ENCODE assay signal across 8 cellular contexts in genomic region chr12:52069410-52070242, GRCh38. TPM values are rescaled to one million over a fixed set of nuclear protein-coding genes. Genes with fewer than 3 reads are reported as not detected.
DNase-seq lines count a peak whose midpoint lies in the region; FAIRE-seq and TF ChIP-seq lines count a peak whose summit lies in the region.

ATG101 (plus strand) TSS chr12:52069978; CDS start chr12:52073651, 3,673 bp downstream.

- H3K36me3 ChIP-seq in H7 (replicated peaks; ENCODE audit: control insufficient read depth, insufficient read depth, low read length) (peaks cover 5% of the 10 kb centered on the region), Loucy (ENCODE audit: insufficient read depth, low read length) (no peaks in the 10 kb centered on the region), stomach (peaks cover 12 to 27% (median 21%) of the 10 kb centered on the region in 4 donors)

- H3K4me3 Mint-ChIP-seq in nephron, result peak within 1 kb of the TSS; percentile 96 to 98 (median 97)

- intact Hi-C loops in stomach (cut with DNase I; ENCODE audit: low total_unique reads), result no loop called here

- H3K4me3 ChIP-seq in H7 (ENCODE audit: insufficient read depth, low read depth, low read length), result peak within 1 kb of the TSS; percentile 92
- peak within 1 kb of the TSS; percentile 87 for H3K4me3 ChIP-seq in Loucy (ENCODE audit: low read length, poor library complexity, severe bottlenecking)
- H3K4me3 ChIP-seq in fibroblast of the aortic adventitia (ENCODE audit: low read depth, low read length), result peak within 1 kb of the TSS; percentile 99
- peak within 1 kb of the TSS; percentile 84 to 97 (median 90) for H3K4me3 ChIP-seq in stomach

- peak; percentile 86 for TF ChIP-seq CTCF in Loucy (conservative IDR thresholded peaks at IDR 0.05; ENCODE audit: low read length)
- peak; percentile 67 for TF ChIP-seq CTCF in fibroblast of the aortic adventitia (IDR thresholded peaks at IDR 0.05; ENCODE audit: insufficient read depth, low read length)
- peak; percentile 55 to 71 (median 64) for TF ChIP-seq CTCF in nephron (IDR thresholded peaks at IDR 0.05; ENCODE audit: unreplicated experiment in 3 of 3)
- peak in 5 of 7 experiments; percentile 33 to 81 (median 55) for TF ChIP-seq CTCF in stomach (IDR thresholded peaks at IDR 0.05)

- H3K27me3 Mint-ChIP-seq in nephron (ENCODE audit: low read depth), result peaks cover 4% of the 10 kb centered on the region

- H3K27ac ChIP-seq in stomach, result peak within 1 kb of the TSS; percentile 85 to 94 (median 90)

- 0% methylated on average over 16 to 66 of the region's 66 CpGs for WGBS in stomach, 5 donors

- peaks cover 46% of the 10 kb centered on the region for H3K79me2 ChIP-seq in Loucy (ENCODE audit: insufficient read depth, low read length)

- H3K4me1 Mint-ChIP-seq in nephron, result peaks cover 47% of the 10 kb centered on the region

- peaks cover 42% of the 10 kb centered on the region for H4K20me1 ChIP-seq in Loucy (ENCODE audit: insufficient read depth, low read length, poor library complexity, severe bottlenecking)

- H3K27ac Mint-ChIP-seq in nephron, result peak within 1 kb of the TSS; percentile 100

- DNase-seq in H7 (peak; percentile 98), fibroblast of the aortic adventitia (ENCODE audit: low read depth) (peak; percentile 97), stomach (peak; percentile 91)
- DNase-seq in activated effector memory CD4-positive, alpha-beta T cell treated with Interleukin-2 at 50 U/mL for 16 hours, result peak; percentile 80

- peak; percentile 47 for FAIRE-seq in G401.6 (lab: Jason Lieb, UNC)

- H3K27me3 ChIP-seq in H7 (ENCODE audit: control insufficient read depth, insufficient read depth, low read length), result no peaks in the 10 kb centered on the region
- no peaks in the 10 kb centered on the region for H3K27me3 ChIP-seq in Loucy (ENCODE audit: insufficient read depth, low read length, poor library complexity, severe bottlenecking)
- H3K27me3 ChIP-seq in stomach, result no peaks in the 10 kb centered on the region

- H2AFZ ChIP-seq in Loucy (ENCODE audit: low read length), result peak within 1 kb of the TSS; percentile 92

- TF ChIP-seq POLR2A in Raji (IDR thresholded peaks at IDR 0.05; ENCODE audit: insufficient read depth, low read depth, low read length) (peak; percentile 89), stomach (IDR thresholded peaks at IDR 0.05) (peak in 1 of 4 donors; percentile 72)

- peak; percentile 33 for TF ChIP-seq EP300 in stomach (IDR thresholded peaks at IDR 0.05)

- H3K9me3 ChIP-seq in Loucy (ENCODE audit: insufficient read depth, low read depth, low read length), result no peaks in the 10 kb centered on the region
- H3K9me3 ChIP-seq in stomach, result no peaks in the 10 kb centered on the region

- H3K4me1 ChIP-seq in Loucy (ENCODE audit: insufficient read depth, low read length, poor library complexity, severe bottlenecking), result peaks cover 45% of the 10 kb centered on the region
- peaks cover 26 to 49% (median 43%) of the 10 kb centered on the region in 4 donors for H3K4me1 ChIP-seq in stomach

- no peaks in the 10 kb centered on the region for H3K9me3 Mint-ChIP-seq in nephron

- no peaks in the 10 kb centered on the region for H3K9me2 ChIP-seq in Loucy (replicated peaks; ENCODE audit: low read depth, low read length)

- peak within 1 kb of the TSS; percentile 86 for H3K9ac ChIP-seq in Loucy (ENCODE audit: low read depth, low read length, poor library complexity, severe bottlenecking)

- H3K36me3 Mint-ChIP-seq in nephron (ENCODE audit: low read depth), result peaks cover 18% of the 10 kb centered on the region

- peak within 1 kb of the TSS; percentile 86 for H3K4me2 ChIP-seq in Loucy (ENCODE audit: low read depth, low read length, poor library complexity, severe bottlenecking)

- no peaks in the 10 kb centered on the region for H3F3A ChIP-seq in Loucy (ENCODE audit: low read depth)

RNA-seq across cellular contexts. Expression of gene ATG101, which starts in this region (rescaled TPM):
- 67.3 and 75.7 TPM in 2 replicates for total RNA-seq in H7 (2014; rRNA removed; shearing (Covaris generic))
- total RNA-seq in fibroblast of the aortic adventitia (ENCODE audit: low replicate concordance) (41.1 and 89.2 TPM in 2 replicates), stomach (100 to 1,000 TPM in 1 of 5 donors, 10 to 100 TPM in 3, 1 to 10 TPM in 1; 7.6 to 105 (median 36.5) TPM)
- polyA plus RNA-seq in stomach, result 10 to 100 TPM; 36.8 to 80.3 (median 67.1) TPM

Comparison
In these comparisons a context has a peak if more than half of its experiments do, and no peak if none do; other contexts are left out.
1. Peak in every context shown above with its lines: DNase-seq, H3K4me3 ChIP-seq and H3K27ac ChIP-seq.